ENCODE assay signal across 1 cellular context in genomic region chr5:38607396-38607795, GRCh38.
A peak's percentile ranks its signal among the peaks of the same experiment; 100 is the strongest.
TF ChIP-seq lines count a peak whose summit lies in the region.

No MANE protein-coding gene starts in this region.

TF ChIP-seq in K562, 482 proteins besides CTCF, POLR2A, EP300 and RAD21 (continued from another document and continues in another):
- TF ChIP-seq MLLT1 (IDR thresholded peaks at IDR 0.05), result peak in 1 of 2 experiments; percentile 32; a peak in 1 of 4 replicates
- TF ChIP-seq ZNF57 (CRISPR knock-in tag; IDR thresholded peaks at IDR 0.05), result no peak
- no peak for TF ChIP-seq MED1 (CRISPR knock-in tag; IDR thresholded peaks at IDR 0.05; ENCODE audit: borderline replicate concordance)
- TF ChIP-seq E2F1 (CRISPR knock-in tag; IDR thresholded peaks at IDR 0.05), result no peak
- no peak for TF ChIP-seq ZBTB17 (CRISPR knock-in tag; IDR thresholded peaks at IDR 0.05)
- TF ChIP-seq DACH1 (IDR thresholded peaks at IDR 0.05; ENCODE audit: partially characterized antibody), result peak; percentile 56
- TF ChIP-seq MYBL2 (IDR thresholded peaks at IDR 0.05; ENCODE audit: low read depth), result no peak
- TF ChIP-seq MYBL2 (CRISPR knock-in tag; IDR thresholded peaks at IDR 0.05; ENCODE audit: borderline replicate concordance), result no peak
- no peak for TF ChIP-seq SIRT6 (IDR thresholded peaks at IDR 0.05; ENCODE audit: low read depth, low read length)
- peak; percentile 40 for TF ChIP-seq ZFP36 (IDR thresholded peaks at IDR 0.05; ENCODE audit: low read depth, low read length, partially characterized antibody)
- TF ChIP-seq SMAD1 (IDR thresholded peaks at IDR 0.05; ENCODE audit: low read depth, low read length, partially characterized antibody), result no peak
- peak; percentile 48 for TF ChIP-seq E2F8 (IDR thresholded peaks at IDR 0.05; ENCODE audit: low read depth, partially characterized antibody)
- TF ChIP-seq ATF1 (CRISPR knock-in tag; IDR thresholded peaks at IDR 0.05), result no peak
- no peak for TF ChIP-seq ATF1 (tag; IDR thresholded peaks at IDR 0.05)
- no peak for TF ChIP-seq HES1 (IDR thresholded peaks at IDR 0.05; ENCODE audit: low read depth)
- no peak for TF ChIP-seq HOMEZ (CRISPR knock-in tag; IDR thresholded peaks at IDR 0.05)
- TF ChIP-seq MEIS2 (IDR thresholded peaks at IDR 0.05; ENCODE audit: partially characterized antibody), result peak; percentile 40
- no peak for TF ChIP-seq ZNF407 (IDR thresholded peaks at IDR 0.05; ENCODE audit: low read depth)
- TF ChIP-seq HEY1 (CRISPR knock-in tag; IDR thresholded peaks at IDR 0.05; ENCODE audit: borderline replicate concordance), result no peak
- TF ChIP-seq KLF6 (CRISPR knock-in tag; IDR thresholded peaks at IDR 0.05; ENCODE audit: borderline replicate concordance), result no peak
- no peak for TF ChIP-seq ZNF277 (CRISPR knock-in tag; IDR thresholded peaks at IDR 0.05; ENCODE audit: borderline replicate concordance)
- TF ChIP-seq NFE2 (IDR thresholded peaks at IDR 0.05; ENCODE audit: low read depth), result peak; percentile 90
- peak; percentile 54; the same call in 1 of the 2 replicates for TF ChIP-seq CBFA2T3 (IDR thresholded peaks at IDR 0.05)
- no peak for TF ChIP-seq CCAR2 (IDR thresholded peaks at IDR 0.05; ENCODE audit: low read depth, low read length)
- no peak for TF ChIP-seq FOXP1 (CRISPR knock-in tag; IDR thresholded peaks at IDR 0.05)
- TF ChIP-seq ZNF592 (IDR thresholded peaks at IDR 0.05), result no peak
- peak; percentile 80 for TF ChIP-seq MAFF (IDR thresholded peaks at IDR 0.05; ENCODE audit: low read length)
- TF ChIP-seq ZNF512 (tag; IDR thresholded peaks at IDR 0.05), result peak; percentile 26; the same call in 1 of the 2 replicates
- TF ChIP-seq NR4A1 (CRISPR knock-in tag; IDR thresholded peaks at IDR 0.05), result no peak
- no peak for TF ChIP-seq NR4A1 (tag; IDR thresholded peaks at IDR 0.05)
